ENCODE assay signal across 8 cellular contexts in genomic region chr3:125437631-125438435, GRCh38.
DNase-seq lines count a peak whose midpoint lies in the region; ATAC-seq and TF ChIP-seq lines count a peak whose summit lies in the region.

No MANE protein-coding gene starts in this region.

- no peak for DNase-seq in GM06990 (ENCODE audit: extremely low read depth, insufficient read length)
- DNase-seq in MV-4-11 (lab: John Stamatoyannopoulos, UW): peak; percentile 23
- peak; percentile 55 to 61 for DNase-seq in activated CD4-positive, alpha-beta T cell treated with anti-CD3 and anti-CD28 coated beads, Interleukin-2, amount 50 U/mL, for 4 hours
- DNase-seq in effector CD4-positive, alpha-beta T cell: peak; percentile 57
- DNase-seq in lung (ENCODE audit: low spot score): peak; percentile 61
- peak; percentile 55 for DNase-seq in stimulated activated CD8-positive, alpha-beta memory T cell treated with anti-CD3 and anti-CD28 coated beads, Interleukin-15, amount 100 ng/mL, for 1 hour (ENCODE audit: low read depth)

- H3K4me1 ChIP-seq in lung (ENCODE audit: control insufficient read depth in 2 of 2, insufficient read depth in 2 of 2, low read length in 2 of 2): peaks cover 0 to 3% of the 10 kb centered on the region in 2 donors

- H3K9me3 ChIP-seq in lung (ENCODE audit: control insufficient read depth in 2 of 2, insufficient read depth in 1 of 2, low read length in 1 of 2): no peaks in the 10 kb centered on the region

- TF ChIP-seq CTCF in GM06990 (IDR thresholded peaks at IDR 0.05; ENCODE audit: insufficient read depth, low read length, poor library complexity, severe bottlenecking) (peak; percentile 93), lung (IDR thresholded peaks at IDR 0.05; ENCODE audit: control extremely low read depth, extremely low read depth) (peak; percentile 78)

- 53 to 58% methylated on average over 9 of the region's 9 CpGs for WGBS in lung, 2 donors

- H3K36me3 ChIP-seq in GM06990 (ENCODE audit: control insufficient read depth, insufficient read depth, low read length): no peaks in the 10 kb centered on the region
- no peaks in the 10 kb centered on the region for H3K36me3 ChIP-seq in lung (ENCODE audit: control insufficient read depth in 2 of 2, insufficient read depth in 2 of 2, low read length in 2 of 2)

- H3K27ac ChIP-seq in lung (ENCODE audit: low read depth in 1 of 2, low read length in 1 of 2): no peak overlapping the region

- ATAC-seq in lung (ENCODE audit: insufficient read depth, low FRiP score) (no peak), GM19397 (IDR thresholded peaks at IDR 0.05; ENCODE audit: unreplicated experiment) (no peak), HG03457 (IDR thresholded peaks at IDR 0.05; ENCODE audit: unreplicated experiment) (no peak)

- no peak overlapping the region for H3K4me3 ChIP-seq in GM06990 (replicated peaks; ENCODE audit: low read depth, low read length)
- H3K4me3 ChIP-seq in lung: no peak overlapping the region

- H3K27me3 ChIP-seq in GM06990 (replicated peaks; ENCODE audit: control insufficient read depth, insufficient read depth, low read length) (no peaks in the 10 kb centered on the region), lung (ENCODE audit: control insufficient read depth, insufficient read depth) (no peaks in the 10 kb centered on the region)
